ENCODE assay signal across 29 cellular contexts in the genomic region with DNA sequence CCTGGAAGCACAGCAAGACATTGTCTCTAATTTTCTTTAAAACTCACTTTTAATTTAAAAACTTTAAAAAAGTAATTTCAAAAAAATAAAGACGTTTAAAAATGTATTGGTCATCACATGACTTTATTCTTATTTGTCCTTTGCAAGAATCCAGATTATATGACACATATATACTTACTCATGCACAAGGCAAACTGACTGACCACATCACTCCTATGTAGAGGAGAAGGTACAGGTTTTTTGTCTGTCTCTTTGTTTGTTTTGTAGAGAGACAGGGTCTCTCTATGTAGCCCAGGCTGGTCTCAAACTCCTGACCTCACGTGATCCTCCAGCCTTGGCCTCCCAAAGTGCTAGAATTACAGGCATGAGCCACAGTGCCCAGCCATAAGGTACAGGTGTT.
"Had no signal": no experiment of that assay in that cellular context is flagged by ENCODE, and none has a peak within 500 bp of the region (broad histone marks: within the 10 kb centered on the region; RNA-seq: fewer than 3 reads in every experiment).

No MANE protein-coding gene starts in this region.

- DNase-seq: hypothalamus; immature natural killer cell; kidney; left colon; left lung; midbrain; mucosa of descending colon; naive thymus-derived CD4-positive, alpha-beta T cell; ovary; retina; right cardiac atrium; stimulated activated CD4-positive, alpha-beta T cell treated with anti-CD3 and anti-CD28 coated beads, Interleukin-12 subunit alpha, Interleukin-12 subunit beta, amount 100 ng/mL, for 4 hours; stimulated activated CD4-positive, alpha-beta T cell treated with anti-CD3 and anti-CD28 coated beads, Interleukin-15, amount 100 ng/mL, for 24 hours; stimulated activated CD4-positive, alpha-beta T cell treated with anti-CD3 and anti-CD28 coated beads, Interleukin-2, amount 100 ng/mL, for 24 hours; stimulated activated CD4-positive, alpha-beta T cell treated with anti-CD3 and anti-CD28 coated beads, Interleukin-4, amount 100 ng/mL, for 1 hour; stimulated activated naive B cell treated with anti-CD40 and anti-IgM and Interleukin-4, amounts not matched to agents 10 μg/mL and 1 μg/mL and 100 μg/mL, for 72 hours; stimulated activated naive CD8-positive, alpha-beta T cell treated with anti-CD3 and anti-CD28 coated beads, Interleukin-15, Interleukin-2, amounts not matched to agents 100 U/mL and 50 U/mL, for 24 hours; stomach; testis; thyroid gland; transverse colon; upper lobe of left lung had no signal

- H3K36me3 ChIP-seq: left lung, ovary, prostate gland, stomach, thyroid gland, transverse colon, upper lobe of left lung, vagina had no signal

- H3K27ac ChIP-seq: left lung, ovary, prostate gland, skin epidermis, stomach, testis, thyroid gland, transverse colon, upper lobe of left lung, vagina had no signal

- FAIRE-seq: islet of Langerhans had no signal

- H3K9me3 ChIP-seq: left lung, mucosa of descending colon, ovary, prostate gland, stomach, testis, thyroid gland, transverse colon, upper lobe of left lung, vagina had no signal

- H3K4me1 ChIP-seq: left lung, prostate gland, thyroid gland, transverse colon, upper lobe of left lung, vagina had no signal

- H3K27me3 ChIP-seq: left lung, ovary, stomach, testis, thyroid gland, transverse colon, upper lobe of left lung, vagina had no signal

- ATAC-seq: left colon; left lung; mucosa of descending colon; naive thymus-derived CD4-positive, alpha-beta T cell; natural killer cell treated with Interleukin-12 subunit alpha and Interleukin-12 subunit beta and Interleukin-15 and Interleukin-18, amount 100 ng/mL, for 72 hours; right cardiac atrium; sciatic nerve; stimulated activated naive B cell treated with anti-CD40 and anti-IgM and Interleukin-4, amounts not matched to agents 10 μg/mL and 1 μg/mL and 100 μg/mL, for 72 hours; stimulated activated naive CD8-positive, alpha-beta T cell treated with anti-CD3 and anti-CD28 coated beads, Interleukin-15, Interleukin-2, amounts not matched to agents 100 U/mL and 50 U/mL, for 24 hours had no signal

- H3K4me3 ChIP-seq: left lung, lung, mucosa of descending colon, ovary, prostate gland, skin epidermis, stomach, testis, thyroid gland, transverse colon, upper lobe of left lung, vagina had no signal
